ENCODE assay signal across 8 cellular contexts in the genomic region with DNA sequence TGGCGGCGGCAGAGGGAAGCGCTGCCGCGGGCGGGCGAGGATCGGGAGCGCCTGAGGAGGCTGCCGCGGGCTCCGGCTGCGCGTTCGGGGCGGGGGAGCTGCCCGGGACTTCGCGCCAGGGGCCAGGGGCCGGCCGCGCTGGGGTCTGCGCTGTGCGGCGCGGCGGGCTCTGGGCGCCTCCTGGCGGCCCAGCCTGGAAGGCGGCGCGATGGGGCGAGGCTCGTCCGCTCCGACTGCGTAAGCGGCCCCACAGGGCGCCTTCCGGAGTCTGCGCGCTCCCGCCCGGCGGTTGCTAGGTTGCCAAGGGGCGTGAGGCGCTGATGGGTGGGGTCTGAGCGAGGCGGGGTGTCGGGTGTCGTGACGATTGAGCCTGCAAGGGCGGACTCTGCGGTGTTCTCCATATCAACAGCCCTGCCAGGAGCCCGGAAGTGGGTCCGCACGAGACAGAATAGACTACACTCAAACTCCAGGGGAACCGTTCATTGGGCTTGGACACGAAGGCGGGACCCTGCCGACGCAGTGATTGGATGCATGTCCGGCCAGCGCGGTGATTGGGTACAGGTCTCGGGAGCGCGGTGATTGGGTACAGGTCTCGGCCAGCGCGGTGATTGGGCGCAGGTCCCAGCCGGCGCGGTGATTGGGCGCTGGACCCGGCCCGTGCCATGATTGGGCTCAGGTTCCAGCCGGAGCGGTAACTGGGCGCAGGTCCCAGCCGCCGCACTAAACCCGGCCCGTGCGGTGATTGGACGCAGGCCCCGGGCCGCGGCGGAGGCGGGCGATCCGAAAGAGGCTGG. TPM values are rescaled to one million over a fixed set of nuclear protein-coding genes. Genes with fewer than 3 reads are reported as not detected.
A peak's percentile ranks its signal among the peaks of the same experiment; 100 is the strongest.
DNase-seq lines count a peak whose midpoint lies in the region; ATAC-seq and TF ChIP-seq lines count a peak whose summit lies in the region.

TSS of gene TEDC1 (plus strand) at position 675 of the 794 bp plus-strand sequence. CDS start 130 bp downstream, outside the sequence.

- TF ChIP-seq POLR2A in ovary (IDR thresholded peaks at IDR 0.05): peak; percentile 73

- peak within 1 kb of the TSS; percentile 82 for H3K4me3 Mint-ChIP-seq in activated naive CD8-positive, alpha-beta T cell treated with anti-CD3 and anti-CD28 coated beads, Interleukin-2, amount 50 U/mL, for 24 hours

- H3K4me3 ChIP-seq in GM12875 (ENCODE audit: low read depth, low read length): peak within 1 kb of the TSS; percentile 97
- H3K4me3 ChIP-seq in ovary: peak within 1 kb of the TSS; percentile 79
- H3K4me3 ChIP-seq in tibial artery: peak within 1 kb of the TSS; percentile 63 to 65

- H3K4me1 ChIP-seq in ovary (ENCODE audit: insufficient read depth): peaks cover 4% of the 10 kb centered on the region
- H3K4me1 ChIP-seq in tibial artery: peaks cover 0 to 67% (median 47%) of the 10 kb centered on the region in 4 donors

- peaks cover 34% of the 10 kb centered on the region for H3K4me1 Mint-ChIP-seq in activated naive CD8-positive, alpha-beta T cell treated with anti-CD3 and anti-CD28 coated beads, Interleukin-2, amount 50 U/mL, for 24 hours

- H3K36me3 ChIP-seq in ovary (no peaks in the 10 kb centered on the region), tibial artery (peaks cover 0 to 12% (median 0%) of the 10 kb centered on the region in 3 donors)

- ATAC-seq in HG02798 (IDR thresholded peaks at IDR 0.05; ENCODE audit: poor library complexity, unreplicated experiment) (peak; percentile 71), Right ventricle myocardium inferior (peak; percentile 85)
- ATAC-seq in activated naive CD8-positive, alpha-beta T cell treated with anti-CD3 and anti-CD28 coated beads, Interleukin-2, amount 50 U/mL, for 24 hours: peak; percentile 78

- no peaks in the 10 kb centered on the region for H3K9me3 ChIP-seq in ovary
- H3K9me3 ChIP-seq in tibial artery: no peaks in the 10 kb centered on the region

- peak; percentile 60 for TF ChIP-seq EP300 in ovary (IDR thresholded peaks at IDR 0.05)

- H3K27ac Mint-ChIP-seq in activated naive CD8-positive, alpha-beta T cell treated with anti-CD3 and anti-CD28 coated beads, Interleukin-2, amount 50 U/mL, for 24 hours: peak within 1 kb of the TSS; percentile 87

- H3K27me3 ChIP-seq in ovary: no peaks in the 10 kb centered on the region
- no peaks in the 10 kb centered on the region for H3K27me3 ChIP-seq in tibial artery

- 0 to 1% (median 0%) methylated on average over 59 to 94 of the region's 94 CpGs for WGBS in ovary, 3 donors

- peaks cover 4% of the 10 kb centered on the region for H3K36me3 Mint-ChIP-seq in activated naive CD8-positive, alpha-beta T cell treated with anti-CD3 and anti-CD28 coated beads, Interleukin-2, amount 50 U/mL, for 24 hours (ENCODE audit: low read depth)

- peak; percentile 100 for DNase-seq in NCI-H1417 treated with DMSO at 0.1 percent for 48 hours (lab: John Stamatoyannopoulos, UW)
- DNase-seq in SW480 (ENCODE audit: low spot score): peak; percentile 100
- DNase-seq in activated naive CD8-positive, alpha-beta T cell treated with anti-CD3 and anti-CD28 coated beads, Interleukin-2, amount 50 U/mL, for 24 hours: peak; percentile 98
- peak; percentile 100 for DNase-seq in Right ventricle myocardium inferior (ENCODE audit: missing footprints)
- DNase-seq in ovary: peak; percentile 99 to 100 (median 100)
- DNase-seq in tibial artery: peak; percentile 100

- H3K9me3 Mint-ChIP-seq in activated naive CD8-positive, alpha-beta T cell treated with anti-CD3 and anti-CD28 coated beads, Interleukin-2, amount 50 U/mL, for 24 hours: no peaks in the 10 kb centered on the region

- peak; percentile 93 for TF ChIP-seq CTCF in GM12875 (IDR thresholded peaks at IDR 0.05; ENCODE audit: borderline replicate concordance, insufficient read depth, low read depth, low read length)
- peak; percentile 55 to 99 (median 99) for TF ChIP-seq CTCF in ovary (IDR thresholded peaks at IDR 0.05)
- peak; percentile 72 to 96 for TF ChIP-seq CTCF in tibial artery (IDR thresholded peaks at IDR 0.05)

- peak within 1 kb of the TSS; percentile 66 to 87 for H3K27ac ChIP-seq in ovary
- H3K27ac ChIP-seq in tibial artery: peak within 1 kb of the TSS; percentile 97 to 98

- intact Hi-C loops in Right ventricle myocardium inferior (cut with DNase I) (loop anchor here (1.0 to 2.0 kb wide), 3 partner anchors 16 to 92 kb away; partner anchors contain the start of genes CRIP2 and TEX22), ovary (cut with DNase I) (loop anchor here in 2 of 4 donors (5.0 to 10.0 kb wide), 3 partner anchors 37 to 396 kb away; partner anchors contain the start of gene TMEM121 (in 1 of the 2)), tibial artery (cut with DNase I; ENCODE audit: low total_unique reads) (loop anchor here (2.0 to 10.0 kb wide), 5 partner anchors 37 to 506 kb away; partner anchors contain the start of genes BRF1, CLBA1 and TMEM121)

- H3K27me3 Mint-ChIP-seq in activated naive CD8-positive, alpha-beta T cell treated with anti-CD3 and anti-CD28 coated beads, Interleukin-2, amount 50 U/mL, for 24 hours: no peaks in the 10 kb centered on the region

RNA-seq across cellular contexts. Expression of gene TEDC1, which starts in this region (rescaled TPM):
- total RNA-seq in Right ventricle myocardium inferior: 6.4 TPM
- total RNA-seq in ovary: 1 to 10 TPM; 2.6 to 8.2 (median 3.8) TPM
- 1 to 10 TPM in 1 of 2 donors, not detected in 1; 5.3 TPM for polyA plus RNA-seq in ovary

Comparison
In these comparisons a context has a peak if more than half of its experiments do, and no peak if none do; other contexts are left out.
1. Peak in every context shown above with its lines: DNase-seq, ATAC-seq, H3K4me3 ChIP-seq and H3K27ac ChIP-seq.